13 cellular contexts compared by ENCODE assay signal in the genomic region with DNA sequence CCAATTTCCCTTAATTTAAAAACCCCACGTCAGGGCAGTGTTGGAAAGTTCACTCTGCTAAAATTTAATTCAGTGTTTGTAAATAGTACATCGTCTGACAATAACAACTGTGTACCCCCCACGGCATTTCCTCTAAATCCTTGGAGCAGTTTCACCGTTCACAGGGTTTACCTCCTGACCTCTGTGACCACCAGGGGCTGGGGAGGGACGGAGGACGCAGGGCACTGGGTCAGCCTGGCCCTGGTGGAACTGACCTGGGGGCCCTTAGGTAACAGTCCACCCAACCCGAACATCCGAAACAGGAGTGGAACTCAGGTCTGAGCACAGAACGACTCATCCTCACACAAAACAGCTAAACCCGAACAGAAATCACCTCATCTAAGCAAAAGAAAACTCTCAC. TPM values are rescaled to one million over a fixed set of nuclear protein-coding genes. Genes with fewer than 3 reads are reported as not detected.
DNase-seq lines count a peak whose midpoint lies in the region; ATAC-seq, FAIRE-seq and TF ChIP-seq lines count a peak whose summit lies in the region.
"Had no signal": no experiment of that assay in that cellular context is flagged by ENCODE, and none has a peak within 500 bp of the region (broad histone marks: within the 10 kb centered on the region; RNA-seq: fewer than 3 reads in every experiment).

No MANE protein-coding gene starts in this region.

- H3K9me3 Mint-ChIP-seq in brain: no peaks in the 10 kb centered on the region

- FAIRE-seq in frontal cortex (lab: Jason Lieb, UNC): no peak

- intact Hi-C loops in left ventricle myocardium superior (cut with micrococcal nuclease): no loop called here
- intact Hi-C loops in thyroid gland (cut with DNase I): loop anchor here (5.0 kb wide), 1 partner anchor 33 kb away; the partner anchor contains the start of gene ABHD16B

- peak overlapping the region in 2 of 5 experiments; percentile 95 to 97 for H3K27ac Mint-ChIP-seq in brain

- no peak overlapping the region for H4K8ac ChIP-seq in mesendoderm (ENCODE audit: low read depth, low read length)

- no peak overlapping the region for H3K18ac ChIP-seq in mesendoderm (ENCODE audit: low read length)

- H2AK5ac ChIP-seq in mesendoderm (ENCODE audit: low read length): no peak overlapping the region

- no peak for ATAC-seq in left ventricle myocardium superior

- H2BK120ac ChIP-seq in mesendoderm (ENCODE audit: low read depth, low read length): no peak overlapping the region

- peak overlapping the region; percentile 38 for H3K56ac ChIP-seq in mesendoderm (ENCODE audit: low read length)

- H3K4me2 ChIP-seq in mesendoderm (ENCODE audit: low read length): no peak overlapping the region

- peaks cover 7% of the 10 kb centered on the region for H3K36me3 Mint-ChIP-seq in brain

- H3K9ac ChIP-seq in mesendoderm (ENCODE audit: low read length): peak overlapping the region; percentile 50

- no peaks in the 10 kb centered on the region for H3K27me3 ChIP-seq in cardiac muscle cell
- no peaks in the 10 kb centered on the region for H3K27me3 ChIP-seq in mesendoderm (ENCODE audit: insufficient read depth, low read length, poor library complexity)
- H3K27me3 ChIP-seq in thyroid gland: no peaks in the 10 kb centered on the region
- H3K27me3 ChIP-seq: ascending aorta had no signal

- peaks cover 14% of the 10 kb centered on the region for H3K79me1 ChIP-seq in mesendoderm (ENCODE audit: low read length)

- H3K36me3 ChIP-seq in cardiac muscle cell (no peaks in the 10 kb centered on the region), mesendoderm (ENCODE audit: control insufficient read depth, insufficient read depth, low read length) (no peaks in the 10 kb centered on the region), thyroid gland (no peaks in the 10 kb centered on the region)
- H3K36me3 ChIP-seq: ascending aorta had no signal

- peak overlapping the region; percentile 49 for H3K27ac ChIP-seq in cardiac muscle cell
- no peak overlapping the region for H3K27ac ChIP-seq in mesendoderm (ENCODE audit: low read depth, low read length)
- peak overlapping the region; percentile 41 to 59 (median 45) for H3K27ac ChIP-seq in thyroid gland
- H3K27ac ChIP-seq: ascending aorta had no signal

- TF ChIP-seq POLR2A in thyroid gland (IDR thresholded peaks at IDR 0.05): no peak

- peaks cover 35% of the 10 kb centered on the region for H3K79me2 ChIP-seq in mesendoderm (ENCODE audit: control insufficient read depth, insufficient read depth, low read length)

- H3K4me3 ChIP-seq in cardiac muscle cell (peak overlapping the region; percentile 99), mesendoderm (ENCODE audit: low read length) (no peak overlapping the region), thyroid gland (replicated peaks in 1 of 3) (peak overlapping the region in 1 of 3 donors; percentile 73)

- no peak overlapping the region for H2BK5ac ChIP-seq in mesendoderm (ENCODE audit: low read length)

- no peak for TF ChIP-seq CTCF in cardiac muscle cell (IDR thresholded peaks at IDR 0.05; ENCODE audit: low read depth, low read length)
- no peak for TF ChIP-seq CTCF in brain (conservative IDR thresholded peaks at IDR 0.05)
- TF ChIP-seq CTCF in thyroid gland (IDR thresholded peaks at IDR 0.05): no peak

- H3K4me3 Mint-ChIP-seq in brain: peak overlapping the region; percentile 85 to 98 (median 95)

- H2BK15ac ChIP-seq in mesendoderm (replicated peaks; ENCODE audit: low read depth): no peak overlapping the region

- no CpG with 5 or more reads among the region's 10 CpGs for WGBS in mesendoderm (ENCODE audit: extremely low coverage, insufficient coverage, low lambda C conversion rate)
- WGBS in thyroid gland, 2 donors: 80 to 83% methylated on average over 10 of the region's 10 CpGs

- peaks cover 23% of the 10 kb centered on the region for H3K27me3 Mint-ChIP-seq in brain

- no peak overlapping the region for H3K23ac ChIP-seq in mesendoderm (ENCODE audit: low read length)

- DNase-seq in cardiac muscle cell (ENCODE audit: low read depth in 1 of 2, low spot score in 1 of 2) (no peak), left ventricle myocardium superior (no peak), mesendoderm (no peak), thyroid gland (no peak), GM03348 (ENCODE audit: low spot score) (no peak), frontal cortex (ENCODE audit: low spot score in 2 of 2) (no peak), DMS79 (lab: John Stamatoyannopoulos, UW) (no peak)
- DNase-seq: NCI-H2171 had no signal

- H3K9me3 ChIP-seq in cardiac muscle cell (ENCODE audit: low read depth) (no peaks in the 10 kb centered on the region), thyroid gland (no peaks in the 10 kb centered on the region)
- H3K9me3 ChIP-seq: ascending aorta had no signal

- H3K4me1 Mint-ChIP-seq in brain: peaks cover 41% of the 10 kb centered on the region

- peaks cover 27% of the 10 kb centered on the region for H3K4me1 ChIP-seq in cardiac muscle cell (ENCODE audit: low read depth)
- H3K4me1 ChIP-seq in mesendoderm (ENCODE audit: control insufficient read depth, low read depth, low read length): peaks cover 4% of the 10 kb centered on the region
- peaks cover 34 to 48% of the 10 kb centered on the region in 2 donors for H3K4me1 ChIP-seq in thyroid gland

- H4K5ac ChIP-seq in mesendoderm (ENCODE audit: low read length): no peak overlapping the region

- no peak overlapping the region for H3K4ac ChIP-seq in mesendoderm (ENCODE audit: low read depth, low read length)

RNA-seq across cellular contexts. Expression of gene ZBTB46, which starts 2.1 kb away (rescaled TPM):
- total RNA-seq in cardiac muscle cell: 43.1 and 53.4 TPM in 2 replicates
- polyA plus RNA-seq in cardiac muscle cell: 24.1 and 24.5 TPM in 2 replicates
- total RNA-seq in left ventricle myocardium superior: 13.1 TPM
- polyA plus RNA-seq in brain (ENCODE audit: insufficient read depth, low read depth, low replicate concordance): 16.4 TPM
- 4.2 TPM for polyA plus RNA-seq in mesendoderm (2013, experiment 1 of 2)
- 4.3 TPM for polyA plus RNA-seq in mesendoderm (2013, experiment 2 of 2)
- total RNA-seq in thyroid gland: 10 to 100 TPM; 15.9 to 39.9 (median 27.7) TPM
- total RNA-seq in frontal cortex: 22.4 TPM

RNA-seq across cellular contexts. Expression of gene ABHD16B, which starts 32.3 kb away (rescaled TPM):
- total RNA-seq in cardiac muscle cell (not detected in 2 replicates), left ventricle myocardium superior (not detected), thyroid gland (not detected), frontal cortex (not detected)
- polyA plus RNA-seq in cardiac muscle cell (3.4 and 4.6 TPM in 2 replicates), brain (ENCODE audit: insufficient read depth, low read depth, low replicate concordance) (not detected)
- polyA plus RNA-seq in mesendoderm (2013, experiment 1 of 2): not detected
- polyA plus RNA-seq in mesendoderm (2013, experiment 2 of 2): not detected
- total RNA-seq: A673, ascending aorta, M059J, urinary bladder had no signal

RNA-seq across cellular contexts. Expression of gene TPD52L2, which starts 36.1 kb away (rescaled TPM):
- 103 and 105 TPM in 2 replicates for total RNA-seq in cardiac muscle cell
- 114 and 121 TPM in 2 replicates for polyA plus RNA-seq in cardiac muscle cell
- total RNA-seq in left ventricle myocardium superior: 78.0 TPM
- polyA plus RNA-seq in brain (ENCODE audit: insufficient read depth, low read depth, low replicate concordance): 99.4 TPM
- polyA plus RNA-seq in mesendoderm (2013, experiment 1 of 2): 68.0 TPM
- 67.4 TPM for polyA plus RNA-seq in mesendoderm (2013, experiment 2 of 2)
- 10 to 100 TPM; 69.4 to 93.3 (median 89.6) TPM for total RNA-seq in thyroid gland
- 22.4 TPM for total RNA-seq in frontal cortex
